ENCODE assay signal across 15 cellular contexts in the genomic region with DNA sequence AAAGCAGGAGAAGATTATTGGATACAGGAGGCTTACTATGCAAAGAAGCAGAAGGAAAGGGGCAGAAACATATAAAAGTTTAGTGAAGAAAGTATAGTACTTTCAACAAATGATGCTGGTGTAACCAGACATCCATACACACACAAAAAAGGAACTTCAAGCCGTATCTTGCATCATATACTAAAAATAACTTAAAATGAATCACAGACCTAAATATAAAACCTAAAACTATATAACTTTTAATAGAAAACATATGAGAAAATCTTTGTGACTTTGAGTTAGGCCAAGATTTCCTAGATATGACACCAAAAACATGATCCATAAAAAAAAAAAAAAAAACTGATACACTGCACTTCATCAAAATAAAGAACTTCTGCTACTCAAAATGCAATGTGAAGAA. TPM values are rescaled to one million over a fixed set of nuclear protein-coding genes. Genes with fewer than 3 reads are reported as not detected.
DNase-seq lines count a peak whose midpoint lies in the region; ATAC-seq and TF ChIP-seq lines count a peak whose summit lies in the region.
"Had no signal": no experiment of that assay in that cellular context is flagged by ENCODE, and none has a peak within 500 bp of the region (broad histone marks: within the 10 kb centered on the region; RNA-seq: fewer than 3 reads in every experiment).

No MANE protein-coding gene starts in this region.

- H3K9ac ChIP-seq in BLaER1 treated with 17β-estradiol and CSF1 and Interleukin-3, amounts not matched to agents 10 nM and 100 nM, result peak overlapping the region in 5 of 11 experiments; percentile 8 to 44 (median 36); a peak in 7 of 22 replicates

- TF ChIP-seq CTCF in activated B cell treated with CpG ODN at 0.5 μM for 24 hours (IDR thresholded peaks at IDR 0.05) (no peak), foreskin fibroblast (IDR thresholded peaks at IDR 0.05; ENCODE audit: low read depth, low read length) (no peak)

- H3K4me3 Mint-ChIP-seq in activated B cell treated with CpG ODN at 0.5 μM for 24 hours, result peak overlapping the region; percentile 39
- H3K4me3 Mint-ChIP-seq: T-cell had no signal

- H3K4me1 ChIP-seq in BLaER1 treated with 17β-estradiol and CSF1 and Interleukin-3, amounts not matched to agents 10 nM and 100 nM, result peaks cover 27 to 36% (median 32%) of the 10 kb centered on the region in 10 experiments

- POLR2A ChIA-PET in activated B cell treated with CpG ODN at 0.5 μM for 24 hours (lab: Charles Lee), result interaction anchor here (0.7 to 1.1 kb wide), 2 partner anchors 40 to 66 kb away, joined by 4 to 5 read pairs; no protein-coding TSS in a partner anchor

- peak; percentile 34 for ATAC-seq in activated B cell treated with CpG ODN at 0.5 μM for 24 hours (ENCODE audit: low read depth)
- ATAC-seq: T-cell had no signal

- DNase-seq in Kasumi-1 (lab: John Stamatoyannopoulos, UW), result peak; percentile 57 to 62
- DNase-seq in activated B cell treated with CpG ODN at 0.5 μM for 24 hours, result no peak
- peak; percentile 27 to 66 for DNase-seq in foreskin fibroblast
- DNase-seq in T-helper 1 cell, result no peak
- DNase-seq in ecto neural progenitor cell (ENCODE audit: low spot score), result no peak
- DNase-seq in effector CD4-positive, alpha-beta T cell, result no peak
- no peak for DNase-seq in NCI-H1092 treated with DMSO at 0.1 percent for 48 hours (lab: John Stamatoyannopoulos, UW)
- DNase-seq: activated CD4-positive, alpha-beta T cell treated with anti-CD3 and anti-CD28 coated beads, Interleukin-2, amount 50 U/mL, for 1 hour; activated gamma-delta T cell; cerebellar nuclear complex; KG1; kidney glomerular epithelial cell; NCI-H2029; T-cell had no signal

- no peaks in the 10 kb centered on the region for H3K27me3 Mint-ChIP-seq in activated B cell treated with CpG ODN at 0.5 μM for 24 hours
- H3K27me3 Mint-ChIP-seq: T-cell had no signal

- peaks cover 68% of the 10 kb centered on the region for H3K36me3 Mint-ChIP-seq in activated B cell treated with CpG ODN at 0.5 μM for 24 hours (ENCODE audit: low read depth)

- H3K27me3 ChIP-seq in BLaER1 treated with 17β-estradiol and CSF1 and Interleukin-3, amounts not matched to agents 10 nM and 100 nM, result no peaks in the 10 kb centered on the region

- H3K9me3 Mint-ChIP-seq in activated B cell treated with CpG ODN at 0.5 μM for 24 hours, result no peaks in the 10 kb centered on the region
- H3K9me3 Mint-ChIP-seq: T-cell had no signal

- no peaks in the 10 kb centered on the region for H3K9me3 ChIP-seq in BLaER1 treated with 17β-estradiol and CSF1 and Interleukin-3, amounts not matched to agents 10 nM and 100 nM (replicated peaks in 1 of 11)

- peaks cover 46% of the 10 kb centered on the region for H3K4me1 Mint-ChIP-seq in activated B cell treated with CpG ODN at 0.5 μM for 24 hours

- peaks cover 58 to 90% (median 70%) of the 10 kb centered on the region in 11 experiments for H3K36me3 ChIP-seq in BLaER1 treated with 17β-estradiol and CSF1 and Interleukin-3, amounts not matched to agents 10 nM and 100 nM

- H4K20me1 ChIP-seq in BLaER1 treated with 17β-estradiol and CSF1 and Interleukin-3, amounts not matched to agents 10 nM and 100 nM, result peaks cover 52 to 100% (median 88%) of the 10 kb centered on the region in 11 experiments; a peak in 21 of 22 replicates

- peak overlapping the region in 10 of 11 experiments; percentile 51 to 75 (median 60); a peak in 19 of 22 replicates for H3K27ac ChIP-seq in BLaER1 treated with 17β-estradiol and CSF1 and Interleukin-3, amounts not matched to agents 10 nM and 100 nM

- H3K27ac Mint-ChIP-seq in activated B cell treated with CpG ODN at 0.5 μM for 24 hours, result peak overlapping the region; percentile 21

- H3K4me2 ChIP-seq in BLaER1 treated with 17β-estradiol and CSF1 and Interleukin-3, amounts not matched to agents 10 nM and 100 nM, result peak overlapping the region; percentile 59 to 92 (median 69)

- intact Hi-C loops in activated B cell treated with CpG ODN at 0.5 μM for 24 hours (cut with micrococcal nuclease), result loop anchor here (1.0 kb wide), 1 partner anchor 11 kb away; no protein-coding TSS in a partner anchor

- H3K4me3 ChIP-seq in BLaER1 treated with 17β-estradiol and CSF1 and Interleukin-3, amounts not matched to agents 10 nM and 100 nM, result no peak overlapping the region
- no peak overlapping the region for H3K4me3 ChIP-seq in foreskin fibroblast (ENCODE audit: low read depth in 1 of 2, low read length in 2 of 2)

- CTCF ChIA-PET in activated B cell treated with CpG ODN at 0.5 μM for 24 hours (lab: Charles Lee), result interaction anchor here (0.7 kb wide), 1 partner anchor 25 kb away, joined by 3 read pairs; no protein-coding TSS in a partner anchor

RNA-seq across cellular contexts. Expression of gene NUDCD3, which starts 40.9 kb away (rescaled TPM):
- 80.7 and 85.1 TPM in 2 replicates for total RNA-seq in activated B cell treated with CpG ODN at 0.5 μM for 24 hours

Comparison
In these comparisons a context has a peak if more than half of its experiments do, and no peak if none do; other contexts are left out.
1. DNase-seq: peak in Kasumi-1 (2 of 2) and foreskin fibroblast (2 of 2); none in activated B cell treated with CpG ODN at 0.5 μM for 24 hours (single experiment), T-helper 1 cell (0 of 5), ecto neural progenitor cell (single experiment), effector CD4-positive, alpha-beta T cell (single experiment) and NCI-H1092 treated with DMSO at 0.1 percent for 48 hours (single experiment).